Comparison of ENCODE assay signal across 10 cellular contexts in the genomic region with DNA sequence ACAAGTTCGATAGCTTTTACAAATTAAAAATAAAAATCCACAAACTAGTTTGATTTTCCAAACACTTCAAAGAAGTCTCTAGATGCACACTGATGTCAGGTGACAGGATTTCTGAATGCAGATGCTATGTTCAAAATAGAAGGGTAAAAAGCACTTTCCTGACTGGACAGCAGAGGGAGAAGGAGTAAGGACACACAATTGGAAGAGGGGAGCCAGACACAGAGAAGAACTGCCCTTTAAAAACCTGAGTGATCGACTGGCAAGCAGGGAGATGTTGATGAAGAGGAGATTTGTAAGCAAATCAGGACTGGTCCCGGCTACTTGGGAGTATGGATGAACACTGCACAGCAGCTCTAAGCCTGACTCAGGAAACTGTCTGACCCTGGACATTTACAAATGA.
DNase-seq lines count a peak whose midpoint lies in the region; ATAC-seq and TF ChIP-seq lines count a peak whose summit lies in the region.
"Had no signal": no experiment of that assay in that cellular context is flagged by ENCODE, and none has a peak within 500 bp of the region (broad histone marks: within the 10 kb centered on the region; RNA-seq: fewer than 3 reads in every experiment).

No MANE protein-coding gene starts in this region.

- no peak for TF ChIP-seq POLR2A in right lobe of liver (IDR thresholded peaks at IDR 0.05)

- peaks cover 0 to 17% (median 2%) of the 10 kb centered on the region in 4 donors for H3K36me3 ChIP-seq in right lobe of liver

- CTCF ChIA-PET in Calu3 (lab: Charles Lee) = interaction anchor here (1.4 kb wide), 1 partner anchor 11 kb away, joined by 6 read pairs; no protein-coding TSS in a partner anchor

- no peak overlapping the region for H3K27ac Mint-ChIP-seq in Calu3 (ENCODE audit: unreplicated experiment)

- intact Hi-C loops in Calu3 (cut with micrococcal nuclease; ENCODE audit: unreplicated experiment) (no loop called here), right lobe of liver (cut with DNase I) (no loop called here)

- no peaks in the 10 kb centered on the region for H3K9me3 ChIP-seq in right lobe of liver

- peak; percentile 1 for DNase-seq in Calu3
- peak; percentile 18 for DNase-seq in LHCN-M2 (ENCODE audit: low read depth)
- peak; percentile 7 for DNase-seq in cerebellum (ENCODE audit: low spot score)
- DNase-seq in right lobe of liver = no peak
- no peak for DNase-seq in stimulated activated CD4-positive, alpha-beta T cell treated with anti-CD3 and anti-CD28 coated beads, Interleukin-2, amount 100 ng/mL, for 48 hours
- DNase-seq: effector CD8-positive, alpha-beta T cell; nucleus accumbens had no signal

- H3K36me3 Mint-ChIP-seq in Calu3 (ENCODE audit: insufficient read depth, unreplicated experiment) = peaks cover 20% of the 10 kb centered on the region

- H3K4me1 Mint-ChIP-seq in Calu3 (ENCODE audit: low read depth, unreplicated experiment) = no peaks in the 10 kb centered on the region

- no peak overlapping the region for H3K4me3 ChIP-seq in right lobe of liver

- no peaks in the 10 kb centered on the region for H3K27me3 Mint-ChIP-seq in Calu3 (ENCODE audit: unreplicated experiment)

- no peak overlapping the region for H3K27ac ChIP-seq in right lobe of liver

- no peak overlapping the region for H3K4me3 Mint-ChIP-seq in Calu3 (ENCODE audit: low read depth, unreplicated experiment)

- ATAC-seq in right lobe of liver (peak; percentile 38 to 62 (median 54)), GM19023 (IDR thresholded peaks at IDR 0.05; ENCODE audit: unreplicated experiment) (no peak), GM21717 (IDR thresholded peaks at IDR 0.05; ENCODE audit: unreplicated experiment) (no peak), GM18498 (IDR thresholded peaks at IDR 0.05; ENCODE audit: unreplicated experiment) (no peak)

- H3K4me1 ChIP-seq in right lobe of liver = no peaks in the 10 kb centered on the region

- no peaks in the 10 kb centered on the region for H3K27me3 ChIP-seq in right lobe of liver

- WGBS in right lobe of liver (ENCODE audit: insufficient coverage, low coverage, low lambda C conversion rate, missing lambda C conversion rate) = 93% methylated on average over 3 of the region's 3 CpGs

- no TSS peak for BruUV-seq in Calu3 (replicated peaks; lab: Mats Ljungman, UMichigan)

- TF ChIP-seq CTCF in Calu3 (IDR thresholded peaks at IDR 0.05; ENCODE audit: unreplicated experiment) (no peak), right lobe of liver (IDR thresholded peaks at IDR 0.05) (peak; percentile 24 to 32 (median 28))

- H3K9me3 Mint-ChIP-seq in Calu3 (ENCODE audit: low read depth, unreplicated experiment) = no peaks in the 10 kb centered on the region

Comparison
In these comparisons a context has a peak if more than half of its experiments do, and no peak if none do; other contexts are left out.
1. DNase-seq: peak in Calu3 (single experiment), LHCN-M2 (single experiment) and cerebellum (single experiment); none in right lobe of liver (0 of 3) and stimulated activated CD4-positive, alpha-beta T cell treated with anti-CD3 and anti-CD28 coated beads, Interleukin-2, amount 100 ng/mL, for 48 hours (0 of 2).
2. ATAC-seq: peak in right lobe of liver (4 of 4); none in GM19023 (single experiment), GM21717 (single experiment) and GM18498 (single experiment).